In the genomic region with DNA sequence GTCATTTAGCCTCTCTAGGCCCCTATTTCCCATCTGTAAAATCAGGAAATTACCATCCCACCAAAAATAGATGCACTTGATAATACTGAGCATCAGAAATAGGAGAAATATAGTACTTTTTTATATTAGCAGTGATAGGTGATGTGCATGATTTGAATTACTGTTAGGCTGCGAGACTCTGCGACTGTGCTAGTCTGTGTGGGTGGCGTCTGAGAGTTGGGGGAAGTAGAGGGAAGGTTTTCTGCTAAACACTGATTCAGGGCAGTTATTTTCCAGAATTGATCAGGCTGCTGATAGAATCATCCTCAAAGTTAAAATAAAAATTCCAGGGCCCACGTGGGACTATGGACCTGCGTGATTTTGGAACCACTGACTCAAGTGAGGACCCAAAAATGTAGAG, we compare ENCODE assay signal across 13 cellular contexts.
DNase-seq lines count a peak whose midpoint lies in the region; ATAC-seq and TF ChIP-seq lines count a peak whose summit lies in the region.
"Had no signal": no experiment of that assay in that cellular context is flagged by ENCODE, and none has a peak within 500 bp of the region (broad histone marks: within the 10 kb centered on the region; RNA-seq: fewer than 3 reads in every experiment).

No MANE protein-coding gene starts in this region.

- no peak overlapping the region for H2AFZ ChIP-seq in PC-3 (ENCODE audit: low read length)

- peaks cover 16% of the 10 kb centered on the region for H3K36me3 ChIP-seq in lower lobe of right lung
- H3K36me3 ChIP-seq in PC-3 (ENCODE audit: low read depth, low read length), result no peaks in the 10 kb centered on the region
- no peaks in the 10 kb centered on the region for H3K36me3 ChIP-seq in MG63
- H3K36me3 ChIP-seq: brain microvascular endothelial cell had no signal

- no peaks in the 10 kb centered on the region for H3K27me3 ChIP-seq in CD4-positive, alpha-beta T cell (ENCODE audit: control insufficient read depth, insufficient read depth, low read length)
- H3K27me3 ChIP-seq in lower lobe of right lung (ENCODE audit: low read depth), result no peaks in the 10 kb centered on the region
- H3K27me3 ChIP-seq in PC-3 (ENCODE audit: low read length), result no peaks in the 10 kb centered on the region
- no peaks in the 10 kb centered on the region for H3K27me3 ChIP-seq in MG63
- H3K27me3 ChIP-seq: brain microvascular endothelial cell had no signal

- no peak overlapping the region for H3K4me2 ChIP-seq in PC-3 (ENCODE audit: low read length)

- no TSS peak for BruUV-seq in PC-3 (replicated peaks; lab: Mats Ljungman, UMichigan)

- H3K27ac ChIP-seq in C4-2B (peak overlapping the region; percentile 78), lower lobe of right lung (peak overlapping the region; percentile 57), PC-3 (ENCODE audit: low read length) (no peak overlapping the region)
- peak overlapping the region; percentile 78 for H3K27ac ChIP-seq in CD4-positive, alpha-beta T cell (ENCODE audit: low read depth, low read length)
- H3K27ac ChIP-seq: brain microvascular endothelial cell, psoas muscle had no signal

- H3K9me3 ChIP-seq in CD4-positive, alpha-beta T cell (ENCODE audit: control insufficient read depth, low read length), result no peaks in the 10 kb centered on the region
- no peaks in the 10 kb centered on the region for H3K9me3 ChIP-seq in lower lobe of right lung
- H3K9me3 ChIP-seq in PC-3 (ENCODE audit: low read length), result no peaks in the 10 kb centered on the region
- H3K9me3 ChIP-seq in MG63, result no peaks in the 10 kb centered on the region
- H3K9me3 ChIP-seq: mucosa of descending colon, psoas muscle had no signal

- no peaks in the 10 kb centered on the region for H3K79me2 ChIP-seq in PC-3 (ENCODE audit: low read length)

- POLR2A ChIA-PET in CD4-positive, alpha-beta T cell (lab: Charles Lee), result interaction anchor here (0.9 to 6.1 kb wide), 7 partner anchors 8 to 168 kb away, joined by 3 to 74 read pairs (median 13); a partner anchor contains a TSS
- POLR2A ChIA-PET in PC-3 (lab: Charles Lee; ENCODE audit: unreplicated experiment), result no interaction called here

- intact Hi-C loops in CD4-positive, alpha-beta T cell (cut with DNase I, micrococcal nuclease), result no loop called here
- intact Hi-C loops in activated T-helper 1 cell treated with anti-CD3 and anti-CD28 coated beads, Interleukin-12 subunit alpha, Interleukin-12 subunit beta, Interleukin-2, Interleukin-4 antibody, amounts not matched to agents 30 ng/mL and 10 ng/mL and 1 ng/mL, durations not matched to agents 14 hours and 24 hours and 36 hours (cut with micrococcal nuclease), result loop anchor here (2.0 to 5.0 kb wide), 2 partner anchors 82 to 140 kb away; a partner anchor contains a TSS
- intact Hi-C loops in lower lobe of right lung (cut with DNase I), result loop anchor here (5.0 to 10.0 kb wide), 2 partner anchors 156 to 208 kb away; no protein-coding TSS in a partner anchor
- intact Hi-C loops in PC-3 (cut with micrococcal nuclease), result loop anchor here (2.0 to 10.0 kb wide), 3 partner anchors 24 to 316 kb away; no protein-coding TSS in a partner anchor

- no peaks in the 10 kb centered on the region for H3K9me2 ChIP-seq in PC-3 (replicated peaks; ENCODE audit: low read length)

- peak overlapping the region; percentile 51 for H3K4me3 Mint-ChIP-seq in CD4-positive, alpha-beta T cell
- H3K4me3 Mint-ChIP-seq in activated T-helper 1 cell treated with anti-CD3 and anti-CD28 coated beads, Interleukin-12 subunit alpha, Interleukin-12 subunit beta, Interleukin-2, Interleukin-4 antibody, amounts not matched to agents 30 ng/mL and 10 ng/mL and 1 ng/mL, durations not matched to agents 14 hours and 24 hours and 36 hours, result peak overlapping the region; percentile 72

- H3K27ac Mint-ChIP-seq in CD4-positive, alpha-beta T cell, result peak overlapping the region; percentile 93
- H3K27ac Mint-ChIP-seq in activated T-helper 1 cell treated with anti-CD3 and anti-CD28 coated beads, Interleukin-12 subunit alpha, Interleukin-12 subunit beta, Interleukin-2, Interleukin-4 antibody, amounts not matched to agents 30 ng/mL and 10 ng/mL and 1 ng/mL, durations not matched to agents 14 hours and 24 hours and 36 hours, result peak overlapping the region; percentile 95

- H3K4me1 ChIP-seq in lower lobe of right lung (peaks cover 36% of the 10 kb centered on the region), PC-3 (ENCODE audit: insufficient read depth, low read length) (peaks cover 17% of the 10 kb centered on the region)
- H3K4me1 ChIP-seq: psoas muscle had no signal

- no peaks in the 10 kb centered on the region for H3K9me3 Mint-ChIP-seq in CD4-positive, alpha-beta T cell
- H3K9me3 Mint-ChIP-seq in activated T-helper 1 cell treated with anti-CD3 and anti-CD28 coated beads, Interleukin-12 subunit alpha, Interleukin-12 subunit beta, Interleukin-2, Interleukin-4 antibody, amounts not matched to agents 30 ng/mL and 10 ng/mL and 1 ng/mL, durations not matched to agents 14 hours and 24 hours and 36 hours, result no peaks in the 10 kb centered on the region

- peaks cover 86% of the 10 kb centered on the region for H3K4me1 Mint-ChIP-seq in CD4-positive, alpha-beta T cell (ENCODE audit: low read depth)
- peaks cover 81% of the 10 kb centered on the region for H3K4me1 Mint-ChIP-seq in activated T-helper 1 cell treated with anti-CD3 and anti-CD28 coated beads, Interleukin-12 subunit alpha, Interleukin-12 subunit beta, Interleukin-2, Interleukin-4 antibody, amounts not matched to agents 30 ng/mL and 10 ng/mL and 1 ng/mL, durations not matched to agents 14 hours and 24 hours and 36 hours (ENCODE audit: low read depth)

- peaks cover 100% of the 10 kb centered on the region for H3K36me3 Mint-ChIP-seq in CD4-positive, alpha-beta T cell (ENCODE audit: low read depth)
- peaks cover 50% of the 10 kb centered on the region for H3K36me3 Mint-ChIP-seq in activated T-helper 1 cell treated with anti-CD3 and anti-CD28 coated beads, Interleukin-12 subunit alpha, Interleukin-12 subunit beta, Interleukin-2, Interleukin-4 antibody, amounts not matched to agents 30 ng/mL and 10 ng/mL and 1 ng/mL, durations not matched to agents 14 hours and 24 hours and 36 hours (ENCODE audit: low read depth)

- no peaks in the 10 kb centered on the region for H3K27me3 Mint-ChIP-seq in CD4-positive, alpha-beta T cell
- H3K27me3 Mint-ChIP-seq in activated T-helper 1 cell treated with anti-CD3 and anti-CD28 coated beads, Interleukin-12 subunit alpha, Interleukin-12 subunit beta, Interleukin-2, Interleukin-4 antibody, amounts not matched to agents 30 ng/mL and 10 ng/mL and 1 ng/mL, durations not matched to agents 14 hours and 24 hours and 36 hours (ENCODE audit: insufficient read depth), result no peaks in the 10 kb centered on the region

- no peaks in the 10 kb centered on the region for H3F3A ChIP-seq in PC-3 (ENCODE audit: low read length, unreplicated experiment)

- no peak for DNase-seq in CD4-positive, alpha-beta T cell
- no peak for DNase-seq in activated T-helper 1 cell treated with anti-CD3 and anti-CD28 coated beads, Interleukin-12 subunit alpha, Interleukin-12 subunit beta, Interleukin-2, Interleukin-4 antibody, amounts not matched to agents 30 ng/mL and 10 ng/mL and 1 ng/mL, durations not matched to agents 14 hours and 24 hours and 36 hours (ENCODE audit: low spot score)
- DNase-seq in lower lobe of right lung, result no peak
- no peak for DNase-seq in T-helper 9 cell
- no peak for DNase-seq in PC-3
- no peak for DNase-seq in MG63
- DNase-seq: brain microvascular endothelial cell, Kasumi-1, mucosa of descending colon, NCI-H2029, SIG-M5 had no signal

- no peak for TF ChIP-seq CTCF in C4-2B (conservative IDR thresholded peaks at IDR 0.05)
- TF ChIP-seq CTCF in CD4-positive, alpha-beta T cell (IDR thresholded peaks at IDR 0.05), result no peak
- no peak for TF ChIP-seq CTCF in lower lobe of right lung (IDR thresholded peaks at IDR 0.05)
- no peak for TF ChIP-seq CTCF in PC-3 (conservative IDR thresholded peaks at IDR 0.05; ENCODE audit: low read depth, low read length)

- no peak overlapping the region for H3K9ac ChIP-seq in PC-3 (ENCODE audit: low read length)

- H4K20me1 ChIP-seq in PC-3 (ENCODE audit: low read length), result no peaks in the 10 kb centered on the region

- no peak overlapping the region for H3K4me3 ChIP-seq in lower lobe of right lung
- no peak overlapping the region for H3K4me3 ChIP-seq in PC-3 (ENCODE audit: low read length)
- H3K4me3 ChIP-seq in MG63, result no peak overlapping the region
- H3K4me3 ChIP-seq: mucosa of descending colon, psoas muscle had no signal

- ATAC-seq in CD4-positive, alpha-beta T cell (ENCODE audit: poor library complexity), result no peak
- ATAC-seq in lower lobe of right lung (no peak), PC-3 (no peak)
- ATAC-seq: psoas muscle had no signal

- CTCF ChIA-PET in CD4-positive, alpha-beta T cell (lab: Charles Lee), result interaction anchor here (1.9 to 6.7 kb wide), 3 partner anchors 76 to 160 kb away, joined by 12 to 95 read pairs (median 47); a partner anchor contains a TSS
- CTCF ChIA-PET in PC-3 (lab: Charles Lee), result no interaction called here

Comparison
In these comparisons a context has a peak if more than half of its experiments do, and no peak if none do; other contexts are left out.
1. intact Hi-C loops: an anchor here in activated T-helper 1 cell treated with anti-CD3 and anti-CD28 coated beads, Interleukin-12 subunit alpha, Interleukin-12 subunit beta, Interleukin-2, Interleukin-4 antibody, amounts not matched to agents 30 ng/mL and 10 ng/mL and 1 ng/mL, durations not matched to agents 14 hours and 24 hours and 36 hours (2.0 to 5.0 kb wide), lower lobe of right lung (5.0 to 10.0 kb wide) and PC-3 (2.0 to 10.0 kb wide); none called in CD4-positive, alpha-beta T cell.